ENCODE assay signal across 10 cellular contexts in the genomic region with DNA sequence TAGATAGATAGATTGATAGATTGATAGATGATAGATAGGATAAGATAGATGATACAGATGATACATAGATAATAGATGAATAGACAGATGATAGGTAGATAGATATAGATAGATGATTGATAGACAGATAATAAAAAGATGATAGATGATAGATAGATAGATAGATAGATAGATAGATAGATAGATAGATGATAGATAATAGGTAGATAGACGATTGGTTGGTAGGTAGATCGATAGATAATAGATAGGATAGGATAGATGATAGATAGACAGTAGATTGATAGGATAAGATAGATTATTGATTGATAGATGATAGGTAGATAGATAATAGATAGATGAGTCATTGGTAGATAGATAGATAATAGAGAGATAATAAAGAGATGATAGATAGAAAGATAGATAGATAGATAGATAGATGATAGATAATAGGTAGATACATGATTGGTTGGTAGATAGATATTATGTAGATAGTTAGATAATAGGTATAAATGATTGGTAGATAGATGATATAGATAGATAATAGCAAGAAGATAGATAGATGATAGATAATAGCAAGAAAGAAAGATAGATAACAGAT.
"Had no signal": no experiment of that assay in that cellular context is flagged by ENCODE, and none has a peak within 500 bp of the region (broad histone marks: within the 10 kb centered on the region; RNA-seq: fewer than 3 reads in every experiment).

No MANE protein-coding gene starts in this region.

- H3K4me3 Mint-ChIP-seq: HFFc6, IgD-negative memory B cell had no signal

- H3K36me3 Mint-ChIP-seq: IgD-negative memory B cell had no signal

- FAIRE-seq: HepG2 had no signal

- H3K9me3 Mint-ChIP-seq: HFFc6 had no signal

- ATAC-seq: HCT116, HepG2 had no signal

- H3K27me3 Mint-ChIP-seq: IgD-negative memory B cell had no signal

- H3K27ac ChIP-seq: GM23248, HL-60 had no signal

- H3K9me3 ChIP-seq: HAP-1 had no signal

- DNase-seq: GM23248, GOT3, H7, HFFc6, KG1 had no signal

- H3K4me1 ChIP-seq: HAP-1 had no signal

- H2AFZ ChIP-seq: GM23248 had no signal

- H3K27ac Mint-ChIP-seq: HFFc6 had no signal

- H3K4me3 ChIP-seq: GM23248, HAP-1 had no signal

- H3K36me3 ChIP-seq: HAP-1 had no signal

- H3K9ac ChIP-seq: GM23248 had no signal
